In the genomic region with DNA sequence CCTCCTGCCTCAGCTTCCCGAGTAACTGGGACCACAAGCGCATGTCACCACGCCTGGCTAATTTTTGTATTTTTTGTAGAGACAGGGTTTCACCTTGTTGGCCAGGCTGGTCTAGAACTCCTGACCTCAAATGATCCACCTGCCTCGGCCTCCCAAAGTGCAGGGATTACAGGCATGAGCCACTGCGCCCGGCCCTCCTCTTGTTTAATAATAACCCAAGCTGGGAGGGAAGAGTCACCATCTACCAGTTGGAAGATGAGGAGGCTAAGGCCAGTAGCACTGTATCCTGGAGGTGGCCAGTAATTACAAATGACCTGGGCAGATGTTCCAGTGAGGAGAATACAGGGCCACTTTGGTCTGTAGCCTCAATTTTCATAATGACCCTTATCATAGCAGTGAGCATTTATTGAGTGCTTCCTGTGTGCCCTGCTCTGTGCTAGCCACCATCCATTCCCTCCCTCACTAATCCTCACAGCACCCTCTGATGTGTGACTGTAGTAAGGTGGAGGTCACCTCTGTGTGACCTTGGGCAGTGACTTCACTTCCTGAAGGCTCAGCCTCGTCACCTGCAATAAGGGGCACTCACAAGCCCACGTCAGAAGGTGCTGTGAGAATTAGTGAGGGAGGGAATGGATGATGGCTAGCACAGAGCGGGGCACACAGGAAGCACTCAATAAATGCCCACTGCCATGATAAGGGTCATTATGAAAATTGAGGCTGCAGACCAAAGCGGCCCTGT, we compare ENCODE assay signal across 1 cellular context.
A peak's percentile ranks its signal among the peaks of the same experiment; 100 is the strongest.
TF ChIP-seq lines count a peak whose summit lies in the region.

No MANE protein-coding gene starts in this region.

TF ChIP-seq in GM12878, 131 proteins besides CTCF, POLR2A, EP300 and RAD21 (continued from another document):
- TF ChIP-seq, protein P1, sequence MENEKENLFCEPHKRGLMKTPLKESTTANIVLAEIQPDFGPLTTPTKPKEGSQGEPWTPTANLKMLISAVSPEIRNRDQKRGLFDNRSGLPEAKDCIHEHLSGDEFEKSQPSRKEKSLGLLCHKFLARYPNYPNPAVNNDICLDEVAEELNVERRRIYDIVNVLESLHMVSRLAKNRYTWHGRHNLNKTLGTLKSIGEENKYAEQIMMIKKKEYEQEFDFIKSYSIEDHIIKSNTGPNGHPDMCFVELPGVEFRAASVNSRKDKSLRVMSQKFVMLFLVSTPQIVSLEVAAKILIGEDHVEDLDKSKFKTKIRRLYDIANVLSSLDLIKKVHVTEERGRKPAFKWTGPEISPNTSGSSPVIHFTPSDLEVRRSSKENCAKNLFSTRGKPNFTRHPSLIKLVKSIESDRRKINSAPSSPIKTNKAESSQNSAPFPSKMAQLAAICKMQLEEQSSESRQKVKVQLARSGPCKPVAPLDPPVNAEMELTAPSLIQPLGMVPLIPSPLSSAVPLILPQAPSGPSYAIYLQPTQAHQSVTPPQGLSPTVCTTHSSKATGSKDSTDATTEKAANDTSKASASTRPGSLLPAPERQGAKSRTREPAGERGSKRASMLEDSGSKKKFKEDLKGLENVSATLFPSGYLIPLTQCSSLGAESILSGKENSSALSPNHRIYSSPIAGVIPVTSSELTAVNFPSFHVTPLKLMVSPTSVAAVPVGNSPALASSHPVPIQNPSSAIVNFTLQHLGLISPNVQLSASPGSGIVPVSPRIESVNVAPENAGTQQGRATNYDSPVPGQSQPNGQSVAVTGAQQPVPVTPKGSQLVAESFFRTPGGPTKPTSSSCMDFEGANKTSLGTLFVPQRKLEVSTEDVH (IDR thresholded peaks at IDR 0.05; ENCODE audit: low read depth, partially characterized antibody) = no peak
- no peak for TF ChIP-seq TBL1XR1 (IDR thresholded peaks at IDR 0.05; ENCODE audit: low read depth, low read length)
- TF ChIP-seq CREB1 (IDR thresholded peaks at IDR 0.05; ENCODE audit: low read depth) = peak; percentile 65
- TF ChIP-seq SMAD1 (IDR thresholded peaks at IDR 0.05; ENCODE audit: low read depth, partially characterized antibody) = no peak
- TF ChIP-seq NR2C2 (IDR thresholded peaks at IDR 0.05; ENCODE audit: borderline replicate concordance, control insufficient read depth, insufficient read length, low read depth) = no peak
- TF ChIP-seq NR2F1 (conservative IDR thresholded peaks at IDR 0.05) = peak; percentile 71
- TF ChIP-seq POLR2AphosphoS5 (IDR thresholded peaks at IDR 0.05; ENCODE audit: low read length) = no peak
- no peak for TF ChIP-seq JUNB (IDR thresholded peaks at IDR 0.05)
- peak; percentile 62; the same call in 1 of the 2 replicates for TF ChIP-seq HDGF (IDR thresholded peaks at IDR 0.05)
- TF ChIP-seq TAF1 (IDR thresholded peaks at IDR 0.05; ENCODE audit: borderline replicate concordance, low read depth, low read length) = no peak
- TF ChIP-seq HDAC6 (IDR thresholded peaks at IDR 0.05; ENCODE audit: unreplicated experiment) = no peak
- no peak for TF ChIP-seq ETV6 (conservative IDR thresholded peaks at IDR 0.05 in 1 of 2, IDR thresholded peaks at IDR 0.05 in 1 of 2; ENCODE audit: borderline replicate concordance in 1 of 2, low read depth in 1 of 2)
- TF ChIP-seq MXI1 (IDR thresholded peaks at IDR 0.05; ENCODE audit: low read depth, low read length) = no peak
- TF ChIP-seq, protein P2, sequence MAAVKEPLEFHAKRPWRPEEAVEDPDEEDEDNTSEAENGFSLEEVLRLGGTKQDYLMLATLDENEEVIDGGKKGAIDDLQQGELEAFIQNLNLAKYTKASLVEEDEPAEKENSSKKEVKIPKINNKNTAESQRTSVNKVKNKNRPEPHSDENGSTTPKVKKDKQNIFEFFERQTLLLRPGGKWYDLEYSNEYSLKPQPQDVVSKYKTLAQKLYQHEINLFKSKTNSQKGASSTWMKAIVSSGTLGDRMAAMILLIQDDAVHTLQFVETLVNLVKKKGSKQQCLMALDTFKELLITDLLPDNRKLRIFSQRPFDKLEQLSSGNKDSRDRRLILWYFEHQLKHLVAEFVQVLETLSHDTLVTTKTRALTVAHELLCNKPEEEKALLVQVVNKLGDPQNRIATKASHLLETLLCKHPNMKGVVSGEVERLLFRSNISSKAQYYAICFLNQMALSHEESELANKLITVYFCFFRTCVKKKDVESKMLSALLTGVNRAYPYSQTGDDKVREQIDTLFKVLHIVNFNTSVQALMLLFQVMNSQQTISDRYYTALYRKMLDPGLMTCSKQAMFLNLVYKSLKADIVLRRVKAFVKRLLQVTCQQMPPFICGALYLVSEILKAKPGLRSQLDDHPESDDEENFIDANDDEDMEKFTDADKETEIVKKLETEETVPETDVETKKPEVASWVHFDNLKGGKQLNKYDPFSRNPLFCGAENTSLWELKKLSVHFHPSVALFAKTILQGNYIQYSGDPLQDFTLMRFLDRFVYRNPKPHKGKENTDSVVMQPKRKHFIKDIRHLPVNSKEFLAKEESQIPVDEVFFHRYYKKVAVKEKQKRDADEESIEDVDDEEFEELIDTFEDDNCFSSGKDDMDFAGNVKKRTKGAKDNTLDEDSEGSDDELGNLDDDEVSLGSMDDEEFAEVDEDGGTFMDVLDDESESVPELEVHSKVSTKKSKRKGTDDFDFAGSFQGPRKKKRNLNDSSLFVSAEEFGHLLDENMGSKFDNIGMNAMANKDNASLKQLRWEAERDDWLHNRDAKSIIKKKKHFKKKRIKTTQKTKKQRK (IDR thresholded peaks at IDR 0.05; ENCODE audit: low read depth, low read length) = no peak
- TF ChIP-seq LARP7 (IDR thresholded peaks at IDR 0.05) = no peak
- TF ChIP-seq, protein P3, sequence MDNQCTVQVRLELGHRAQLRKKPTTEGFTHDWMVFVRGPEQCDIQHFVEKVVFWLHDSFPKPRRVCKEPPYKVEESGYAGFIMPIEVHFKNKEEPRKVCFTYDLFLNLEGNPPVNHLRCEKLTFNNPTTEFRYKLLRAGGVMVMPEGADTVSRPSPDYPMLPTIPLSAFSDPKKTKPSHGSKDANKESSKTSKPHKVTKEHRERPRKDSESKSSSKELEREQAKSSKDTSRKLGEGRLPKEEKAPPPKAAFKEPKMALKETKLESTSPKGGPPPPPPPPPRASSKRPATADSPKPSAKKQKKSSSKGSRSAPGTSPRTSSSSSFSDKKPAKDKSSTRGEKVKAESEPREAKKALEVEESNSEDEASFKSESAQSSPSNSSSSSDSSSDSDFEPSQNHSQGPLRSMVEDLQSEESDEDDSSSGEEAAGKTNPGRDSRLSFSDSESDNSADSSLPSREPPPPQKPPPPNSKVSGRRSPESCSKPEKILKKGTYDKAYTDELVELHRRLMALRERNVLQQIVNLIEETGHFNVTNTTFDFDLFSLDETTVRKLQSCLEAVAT (IDR thresholded peaks at IDR 0.05) = no peak
- TF ChIP-seq ESRRA (IDR thresholded peaks at IDR 0.05; ENCODE audit: low read length) = peak; percentile 80; the same call in 1 of the 2 replicates
- TF ChIP-seq IKZF1 (conservative IDR thresholded peaks at IDR 0.05) = no peak
- TF ChIP-seq, protein P4, sequence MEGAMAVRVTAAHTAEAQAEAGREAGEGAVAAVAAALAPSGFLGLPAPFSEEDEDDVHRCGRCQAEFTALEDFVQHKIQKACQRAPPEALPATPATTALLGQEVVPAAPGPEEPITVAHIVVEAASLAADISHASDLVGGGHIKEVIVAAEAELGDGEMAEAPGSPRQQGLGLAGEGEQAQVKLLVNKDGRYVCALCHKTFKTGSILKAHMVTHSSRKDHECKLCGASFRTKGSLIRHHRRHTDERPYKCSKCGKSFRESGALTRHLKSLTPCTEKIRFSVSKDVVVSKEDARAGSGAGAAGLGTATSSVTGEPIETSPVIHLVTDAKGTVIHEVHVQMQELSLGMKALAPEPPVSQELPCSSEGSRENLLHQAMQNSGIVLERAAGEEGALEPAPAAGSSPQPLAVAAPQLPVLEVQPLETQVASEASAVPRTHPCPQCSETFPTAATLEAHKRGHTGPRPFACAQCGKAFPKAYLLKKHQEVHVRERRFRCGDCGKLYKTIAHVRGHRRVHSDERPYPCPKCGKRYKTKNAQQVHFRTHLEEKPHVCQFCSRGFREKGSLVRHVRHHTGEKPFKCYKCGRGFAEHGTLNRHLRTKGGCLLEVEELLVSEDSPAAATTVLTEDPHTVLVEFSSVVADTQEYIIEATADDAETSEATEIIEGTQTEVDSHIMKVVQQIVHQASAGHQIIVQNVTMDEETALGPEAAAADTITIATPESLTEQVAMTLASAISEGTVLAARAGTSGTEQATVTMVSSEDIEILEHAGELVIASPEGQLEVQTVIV (IDR thresholded peaks at IDR 0.05; ENCODE audit: borderline replicate concordance, partially characterized antibody) = no peak
